In genomic region chr2:238999290-238999741, GRCh38 we compare ENCODE assay signal across 22 cellular contexts.
DNase-seq lines count a peak whose midpoint lies in the region; ATAC-seq and TF ChIP-seq lines count a peak whose summit lies in the region.
"Had no signal": no experiment of that assay in that cellular context is flagged by ENCODE, and none has a peak within 500 bp of the region (broad histone marks: within the 10 kb centered on the region; RNA-seq: fewer than 3 reads in every experiment).

No MANE protein-coding gene starts in this region.

- no peak; the same call in 2 of the 3 replicates for ATAC-seq in SK-N-SH treated with all-trans-retinoic acid at 6 μM for 48 hours
- ATAC-seq in activated CD4-positive, CD25-positive, alpha-beta regulatory T cell treated with anti-CD3 and anti-CD28 coated beads, Interleukin-2, amount 50 U/mL, for 24 hours, result no peak
- ATAC-seq: left colon had no signal

- no peaks in the 10 kb centered on the region for H3K79me2 ChIP-seq in SK-N-SH (ENCODE audit: insufficient read depth)

- H3K9me2 ChIP-seq in SK-N-SH, result no peaks in the 10 kb centered on the region

- 73% methylated on average over 10 of the region's 10 CpGs for WGBS in SK-N-SH (ENCODE audit: low lambda C conversion rate)
- WGBS in liver, result 59% methylated on average over 10 of the region's 10 CpGs
- 73 to 81% (median 75%) methylated on average over 10 of the region's 10 CpGs for WGBS in spleen, 5 donors
- 62 to 82% methylated on average over 7 to 10 of the region's 10 CpGs for WGBS in transverse colon (ENCODE audit: low coverage in 1 of 2), 2 donors

- H3K27me3 ChIP-seq in SK-N-SH (ENCODE audit: insufficient read depth) (no peaks in the 10 kb centered on the region), liver (ENCODE audit: control insufficient read depth in 4 of 4, insufficient read depth in 4 of 4, low read length in 3 of 4) (peaks cover 0 to 2% (median 0%) of the 10 kb centered on the region in 4 donors), spleen (replicated peaks in 1 of 7) (peaks cover 0 to 43% (median 0%) of the 10 kb centered on the region in 7 donors), transverse colon (no peaks in the 10 kb centered on the region)
- H3K27me3 ChIP-seq: ascending aorta, colonic mucosa had no signal

- no peak for TF ChIP-seq CTCF in SK-N-SH (IDR thresholded peaks at IDR 0.05)
- TF ChIP-seq CTCF in choroid plexus epithelial cell (conservative IDR thresholded peaks at IDR 0.05; ENCODE audit: low read depth, low read length), result no peak
- no peak for TF ChIP-seq CTCF in liver (IDR thresholded peaks at IDR 0.05; ENCODE audit: low read depth, low read length, missing input control)
- no peak for TF ChIP-seq CTCF in spleen (IDR thresholded peaks at IDR 0.05 in 8 of 11, conservative IDR thresholded peaks at IDR 0.05 in 3 of 11)
- no peak for TF ChIP-seq CTCF in transverse colon (IDR thresholded peaks at IDR 0.05)

- TF ChIP-seq POLR2A in spleen (IDR thresholded peaks at IDR 0.05) (no peak), transverse colon (IDR thresholded peaks at IDR 0.05) (no peak)

- TF ChIP-seq EP300 in SK-N-SH (IDR thresholded peaks at IDR 0.05; ENCODE audit: borderline replicate concordance in 1 of 2, low read depth in 1 of 2, low read length in 1 of 2) (no peak), transverse colon (IDR thresholded peaks at IDR 0.05; ENCODE audit: low read depth) (no peak)

- no peak overlapping the region for H2AFZ ChIP-seq in SK-N-SH (ENCODE audit: low read depth)

- in situ Hi-C loops in transverse colon (cut with MboI; ENCODE audit: low pct_ligation_motif_present in 1 of 4, low pct_unique_long_range_greater_than_20kb in 1 of 4, low sequenced_read_pairs in 3 of 4), result no loop called here

- H3K9ac ChIP-seq in SK-N-SH (no peak overlapping the region), liver (ENCODE audit: low read depth in 1 of 2, low read length in 2 of 2) (no peak overlapping the region)

- H3K36me3 ChIP-seq in SK-N-SH (replicated peaks in 1 of 2; ENCODE audit: control insufficient read depth in 1 of 2, insufficient read depth in 2 of 2, low read length in 1 of 2) (no peaks in the 10 kb centered on the region), liver (ENCODE audit: control insufficient read depth in 4 of 4, insufficient read depth in 3 of 4, low read depth in 1 of 4, low read length in 3 of 4) (no peaks in the 10 kb centered on the region), spleen (no peaks in the 10 kb centered on the region), transverse colon (no peaks in the 10 kb centered on the region)
- H3K36me3 ChIP-seq: ascending aorta, colonic mucosa had no signal

- H3K4me1 ChIP-seq in SK-N-SH (ENCODE audit: control insufficient read depth in 1 of 2, insufficient read depth in 2 of 2, low read depth in 1 of 2, low read length in 1 of 2), result peaks cover 0 to 13% of the 10 kb centered on the region in 2 experiments; a peak in 1 of 4 replicates
- peaks cover 0 to 3% (median 0%) of the 10 kb centered on the region in 4 donors for H3K4me1 ChIP-seq in liver (ENCODE audit: control insufficient read depth in 4 of 4, insufficient read depth in 4 of 4, low read length in 3 of 4)
- H3K4me1 ChIP-seq in spleen, result no peaks in the 10 kb centered on the region
- peaks cover 0 to 7% (median 5%) of the 10 kb centered on the region in 4 donors for H3K4me1 ChIP-seq in transverse colon
- H3K4me1 ChIP-seq: Caco-2, colonic mucosa had no signal

- no peaks in the 10 kb centered on the region for H4K20me1 ChIP-seq in SK-N-SH (ENCODE audit: insufficient read depth)

- H3K27ac ChIP-seq in SK-N-SH (ENCODE audit: low read depth in 2 of 2, low read length in 1 of 2), result no peak overlapping the region; a peak in 1 of 4 replicates
- no peak overlapping the region for H3K27ac ChIP-seq in liver (ENCODE audit: low read depth in 1 of 2, low read length in 2 of 2)
- no peak overlapping the region for H3K27ac ChIP-seq in spleen
- H3K27ac ChIP-seq in transverse colon, result peak overlapping the region in 2 of 4 donors; percentile 37 to 41
- H3K27ac ChIP-seq: ascending aorta, colonic mucosa, skin epidermis had no signal

- TF ChIP-seq RAD21 in SK-N-SH (IDR thresholded peaks at IDR 0.05; ENCODE audit: low read length), result no peak
- TF ChIP-seq RAD21 in liver (IDR thresholded peaks at IDR 0.05), result no peak

- CTCF ChIA-PET in SK-N-SH (lab: Yijun Ruan, JAX), result interaction anchor here (2.4 kb wide), 1 partner anchor 28 kb away, joined by 5 read pairs; no protein-coding TSS in a partner anchor

- DNase-seq in SK-N-SH (peak; percentile 75), choroid plexus epithelial cell (ENCODE audit: low read depth) (peak; percentile 24), spleen (peak; percentile 64), NCI-H1417 treated with DMSO at 0.1 percent for 48 hours (lab: John Stamatoyannopoulos, UW) (no peak), transverse colon (no peak)
- DNase-seq: 8988T; activated naive CD4-positive, alpha-beta T cell treated with Interleukin-2 at 50 U/mL for 16 hours; Caco-2; colonic mucosa; KBM-7; left colon; MV-4-11; NCI-H2081; NCI-H524; occipital lobe; stimulated activated CD4-positive, alpha-beta T cell treated with anti-CD3 and anti-CD28 coated beads, Interleukin-4, amount 100 ng/mL, for 1 hour; T-helper 1 cell had no signal

- POLR2A ChIA-PET in SK-N-SH (lab: Yijun Ruan, JAX), result no interaction called here

- intact Hi-C loops in spleen (cut with DNase I; ENCODE audit: low total_unique reads), result no loop called here
- intact Hi-C loops in transverse colon (cut with DNase I; ENCODE audit: low total_unique reads), result no loop called here

- H3K9me3 ChIP-seq in SK-N-SH, result no peaks in the 10 kb centered on the region
- H3K9me3 ChIP-seq in liver (ENCODE audit: control insufficient read depth in 4 of 4, low read length in 3 of 4), result peaks cover 0 to 9% (median 4%) of the 10 kb centered on the region in 4 donors
- H3K9me3 ChIP-seq in spleen, result peaks cover 0 to 32% (median 16%) of the 10 kb centered on the region in 8 donors
- peaks cover 0 to 3% of the 10 kb centered on the region in 2 donors for H3K9me3 ChIP-seq in transverse colon
- H3K9me3 ChIP-seq: Caco-2, colonic mucosa had no signal

- H3F3A ChIP-seq in SK-N-SH (replicated peaks; ENCODE audit: insufficient read depth), result no peaks in the 10 kb centered on the region

- no peak overlapping the region for H3K4me2 ChIP-seq in SK-N-SH

- H3K4me3 ChIP-seq in SK-N-SH (ENCODE audit: low read depth in 2 of 2, low read length in 1 of 2) (no peak overlapping the region), choroid plexus epithelial cell (ENCODE audit: low read depth, low read length) (no peak overlapping the region), liver (ENCODE audit: low read depth in 1 of 3, low read length in 3 of 3) (no peak overlapping the region), spleen (no peak overlapping the region), transverse colon (no peak overlapping the region)
- H3K4me3 ChIP-seq: ascending aorta, colonic mucosa, skin epidermis had no signal

TF ChIP-seq in SK-N-SH, 30 proteins besides CTCF, POLR2A, EP300 and RAD21 (continues in another document):
- TF ChIP-seq RCOR1 (IDR thresholded peaks at IDR 0.05; ENCODE audit: low read length) (no peak), CHD2 (IDR thresholded peaks at IDR 0.05; ENCODE audit: low read length, partially characterized antibody) (no peak), SIN3A (IDR thresholded peaks at IDR 0.05; ENCODE audit: borderline replicate concordance, low read depth, low read length) (no peak), NFIC (IDR thresholded peaks at IDR 0.05; ENCODE audit: borderline replicate concordance) (0 out of 2 replicates have a peak, but pooled peaks have one; percentile 13), POLR2AphosphoS5 (IDR thresholded peaks at IDR 0.05; ENCODE audit: low read depth, low read length) (no peak), FOSL2 (IDR thresholded peaks at IDR 0.05; ENCODE audit: borderline replicate concordance, low read depth) (no peak)

TF ChIP-seq in SK-N-SH treated with all-trans-retinoic acid at 6 μM for 48 hours, 23 proteins besides CTCF, POLR2A, EP300 and RAD21 (continues in another document):
- TF ChIP-seq CSDC2 (CRISPR knock-in tag; IDR thresholded peaks at IDR 0.05), result no peak
- TF ChIP-seq ISL1 (CRISPR knock-in tag; IDR thresholded peaks at IDR 0.05), result no peak
- TF ChIP-seq, protein P1, sequence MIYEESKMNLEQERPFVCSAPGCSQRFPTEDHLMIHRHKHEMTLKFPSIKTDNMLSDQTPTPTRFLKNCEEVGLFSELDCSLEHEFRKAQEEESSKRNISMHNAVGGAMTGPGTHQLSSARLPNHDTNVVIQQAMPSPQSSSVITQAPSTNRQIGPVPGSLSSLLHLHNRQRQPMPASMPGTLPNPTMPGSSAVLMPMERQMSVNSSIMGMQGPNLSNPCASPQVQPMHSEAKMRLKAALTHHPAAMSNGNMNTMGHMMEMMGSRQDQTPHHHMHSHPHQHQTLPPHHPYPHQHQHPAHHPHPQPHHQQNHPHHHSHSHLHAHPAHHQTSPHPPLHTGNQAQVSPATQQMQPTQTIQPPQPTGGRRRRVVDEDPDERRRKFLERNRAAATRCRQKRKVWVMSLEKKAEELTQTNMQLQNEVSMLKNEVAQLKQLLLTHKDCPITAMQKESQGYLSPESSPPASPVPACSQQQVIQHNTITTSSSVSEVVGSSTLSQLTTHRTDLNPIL (CRISPR knock-in tag; IDR thresholded peaks at IDR 0.05; ENCODE audit: low read depth), result no peak
- no peak for TF ChIP-seq SNAI2 (CRISPR knock-in tag; IDR thresholded peaks at IDR 0.05)

TF ChIP-seq in liver, 16 proteins besides CTCF, POLR2A, EP300 and RAD21 (continues in another document):
- no peak for TF ChIP-seq YY1 (IDR thresholded peaks at IDR 0.05)
- no peak for TF ChIP-seq ZBTB33 (IDR thresholded peaks at IDR 0.05)
- TF ChIP-seq EGR1 (IDR thresholded peaks at IDR 0.05; ENCODE audit: low read depth in 2 of 2), result no peak
- no peak for TF ChIP-seq GABPA (IDR thresholded peaks at IDR 0.05 in 1 of 2, conservative IDR thresholded peaks at IDR 0.05 in 1 of 2)
- no peak for TF ChIP-seq FOXA2 (IDR thresholded peaks at IDR 0.05)
- peak; percentile 65 for TF ChIP-seq NR2F2 (IDR thresholded peaks at IDR 0.05)

Comparison
In these comparisons a context has a peak if more than half of its experiments do, and no peak if none do; other contexts are left out.
1. DNase-seq: peak in SK-N-SH (single experiment), choroid plexus epithelial cell (single experiment) and spleen (single experiment); none in NCI-H1417 treated with DMSO at 0.1 percent for 48 hours (single experiment) and transverse colon (single experiment).